ENCODE assay signal across 29 cellular contexts in genomic region chr16:60646631-60647030, GRCh38.
"Had no signal": no experiment of that assay in that cellular context is flagged by ENCODE, and none has a peak within 500 bp of the region (broad histone marks: within the 10 kb centered on the region; RNA-seq: fewer than 3 reads in every experiment).

No MANE protein-coding gene starts in this region.

- H3K4me1 ChIP-seq: pancreas, psoas muscle, right lobe of liver, sigmoid colon, stomach, thyroid gland, tibial nerve, upper lobe of left lung, vagina had no signal

- DNase-seq: nephron progenitor cell; nucleus accumbens; pancreas; posterior cingulate gyrus; psoas muscle; right cardiac atrium; right lobe of liver; sigmoid colon; small intestine; stimulated activated CD4-positive, alpha-beta T cell treated with anti-CD3 and anti-CD28 coated beads, Interleukin-15, amount 100 ng/mL, for 24 hours; stimulated activated CD4-positive, alpha-beta T cell treated with anti-CD3 and anti-CD28 coated beads, Interleukin-2, amount 100 ng/mL, for 24 hours; stimulated activated CD4-positive, alpha-beta T cell treated with anti-CD3 and anti-CD28 coated beads, Interleukin-2, amount 100 ng/mL, for 48 hours; stimulated activated CD4-positive, alpha-beta T cell treated with anti-CD3 and anti-CD28 coated beads, Interleukin-4, amount 100 ng/mL, for 24 hours; stimulated activated naive B cell treated with anti-CD40 and anti-IgM and Interleukin-4, amounts not matched to agents 10 μg/mL and 1 μg/mL and 100 μg/mL, for 72 hours; stimulated activated naive CD4-positive, alpha-beta T cell treated with Interleukin-2 at 50 U/mL for 16 hours; stomach; thyroid gland; trophoblast cell; upper lobe of left lung had no signal

- H3K27ac Mint-ChIP-seq: natural killer cell treated with Interleukin-12 subunit alpha and Interleukin-12 subunit beta and Interleukin-15 and Interleukin-18, amount 100 ng/mL, for 72 hours; nephron progenitor cell; progenitor cell of endocrine pancreas; stimulated activated effector memory CD8-positive, alpha-beta T cell treated with anti-CD3 and anti-CD28 coated beads, Interleukin-12 subunit alpha, Interleukin-12 subunit beta, amount 100 ng/mL, for 72 hours; stimulated activated naive B cell treated with anti-CD40 and anti-IgM and Interleukin-4, amounts not matched to agents 10 μg/mL and 1 μg/mL and 100 μg/mL, for 72 hours; stimulated activated naive CD8-positive, alpha-beta T cell treated with anti-CD3 and anti-CD28 coated beads, Interleukin-15, Interleukin-2, amounts not matched to agents 100 ng/mL and 50 ng/mL, for 24 hours had no signal

- H3K27me3 ChIP-seq: neutrophil, pancreas, right lobe of liver, sigmoid colon, stomach, thyroid gland, tibial nerve, upper lobe of left lung, vagina had no signal

- FAIRE-seq: urothelium cell line had no signal

- H3K27ac ChIP-seq: neutrophil, pancreas, psoas muscle, right lobe of liver, sigmoid colon, stomach, thoracic aorta, thyroid gland, tibial nerve, upper lobe of left lung, vagina had no signal

- H3K9me3 Mint-ChIP-seq: nephron progenitor cell had no signal

- H3K4me3 Mint-ChIP-seq: natural killer cell treated with Interleukin-12 subunit alpha and Interleukin-12 subunit beta and Interleukin-15 and Interleukin-18, amount 100 ng/mL, for 72 hours; nephron progenitor cell; neural crest cell; stimulated activated effector memory CD8-positive, alpha-beta T cell treated with anti-CD3 and anti-CD28 coated beads, Interleukin-12 subunit alpha, Interleukin-12 subunit beta, amount 100 ng/mL, for 72 hours; stimulated activated naive B cell treated with anti-CD40 and anti-IgM and Interleukin-4, amounts not matched to agents 10 μg/mL and 1 μg/mL and 100 μg/mL, for 72 hours; stimulated activated naive CD8-positive, alpha-beta T cell treated with anti-CD3 and anti-CD28 coated beads, Interleukin-15, Interleukin-2, amounts not matched to agents 100 ng/mL and 50 ng/mL, for 24 hours had no signal

- H3K4me1 Mint-ChIP-seq: nephron progenitor cell; neural crest cell; stimulated activated effector memory CD8-positive, alpha-beta T cell treated with anti-CD3 and anti-CD28 coated beads, Interleukin-12 subunit alpha, Interleukin-12 subunit beta, amount 100 ng/mL, for 72 hours; stimulated activated naive B cell treated with anti-CD40 and anti-IgM and Interleukin-4, amounts not matched to agents 10 μg/mL and 1 μg/mL and 100 μg/mL, for 72 hours had no signal

- H3K36me3 Mint-ChIP-seq: natural killer cell treated with Interleukin-12 subunit alpha and Interleukin-12 subunit beta and Interleukin-15 and Interleukin-18, amount 100 ng/mL, for 72 hours; stimulated activated effector memory CD8-positive, alpha-beta T cell treated with anti-CD3 and anti-CD28 coated beads, Interleukin-12 subunit alpha, Interleukin-12 subunit beta, amount 100 ng/mL, for 72 hours; stimulated activated naive B cell treated with anti-CD40 and anti-IgM and Interleukin-4, amounts not matched to agents 10 μg/mL and 1 μg/mL and 100 μg/mL, for 72 hours had no signal

- H3K36me3 ChIP-seq: neutrophil, pancreas, right lobe of liver, sigmoid colon, stomach, thoracic aorta, thyroid gland, tibial nerve, upper lobe of left lung, vagina had no signal

- H3K27me3 Mint-ChIP-seq: natural killer cell treated with Interleukin-12 subunit alpha and Interleukin-12 subunit beta and Interleukin-15 and Interleukin-18, amount 100 ng/mL, for 72 hours; progenitor cell of endocrine pancreas; stimulated activated naive B cell treated with anti-CD40 and anti-IgM and Interleukin-4, amounts not matched to agents 10 μg/mL and 1 μg/mL and 100 μg/mL, for 72 hours; stimulated activated naive CD8-positive, alpha-beta T cell treated with anti-CD3 and anti-CD28 coated beads, Interleukin-15, Interleukin-2, amounts not matched to agents 100 ng/mL and 50 ng/mL, for 24 hours had no signal

- H3K4me3 ChIP-seq: pancreas, psoas muscle, right lobe of liver, sigmoid colon, stomach, thoracic aorta, thyroid gland, tibial nerve, upper lobe of left lung, vagina had no signal

- H3K9me3 ChIP-seq: neutrophil, pancreas, psoas muscle, right lobe of liver, sigmoid colon, stomach, thoracic aorta, thyroid gland, tibial nerve, upper lobe of left lung, vagina had no signal
